ENCODE assay signal across 20 cellular contexts in the genomic region with DNA sequence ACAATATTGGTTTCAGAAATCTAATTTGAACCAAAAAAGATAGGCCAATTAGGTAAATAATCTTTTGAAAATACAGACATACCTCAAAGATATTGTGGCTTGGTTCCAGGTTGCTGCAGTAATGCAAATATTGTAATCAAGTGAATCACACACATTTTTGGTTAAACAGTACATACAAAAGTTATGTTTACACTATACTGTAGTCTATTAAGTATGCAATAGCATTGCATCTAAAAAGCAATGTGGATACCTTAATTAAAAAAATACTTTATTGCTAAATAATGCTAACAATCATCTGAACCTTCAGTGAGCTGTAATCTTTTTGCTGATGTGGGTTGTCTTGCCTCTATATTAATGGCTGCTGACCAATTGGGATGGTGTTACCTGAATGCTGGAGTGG.
A peak's percentile ranks its signal among the peaks of the same experiment; 100 is the strongest.
DNase-seq lines count a peak whose midpoint lies in the region; ATAC-seq and TF ChIP-seq lines count a peak whose summit lies in the region.
"Had no signal": no experiment of that assay in that cellular context is flagged by ENCODE, and none has a peak within 500 bp of the region (broad histone marks: within the 10 kb centered on the region; RNA-seq: fewer than 3 reads in every experiment).

No MANE protein-coding gene starts in this region.

- H3K27ac ChIP-seq in mammary epithelial cell (ENCODE audit: insufficient read depth, low read depth, low read length) (peak overlapping the region; percentile 19), fibroblast of lung (ENCODE audit: insufficient read depth, low read length) (no peak overlapping the region)
- H3K27ac ChIP-seq: 22Rv1; BLaER1 treated with 17β-estradiol and CSF1 and Interleukin-3, amounts not matched to agents 10 nM and 100 nM; HL-60 had no signal

- no peaks in the 10 kb centered on the region for H3K27me3 Mint-ChIP-seq in MCF 10A (ENCODE audit: insufficient read depth, unreplicated experiment)

- H3K9ac ChIP-seq in mammary epithelial cell (ENCODE audit: insufficient read depth, low read length) (no peak overlapping the region), fibroblast of lung (ENCODE audit: insufficient read depth, low read length) (no peak overlapping the region)
- H3K9ac ChIP-seq: BLaER1 treated with 17β-estradiol and CSF1 and Interleukin-3, amounts not matched to agents 10 nM and 100 nM had no signal

- DNase-seq in mammary epithelial cell = peak; percentile 29
- DNase-seq in MCF 10A (ENCODE audit: unreplicated experiment) = no peak
- peak; percentile 46 for DNase-seq in amniotic epithelial cell (ENCODE audit: low read depth)
- DNase-seq in fibroblast of lung (ENCODE audit: low read depth in 2 of 2) = peak; percentile 6 to 40
- DNase-seq in effector CD8-positive, alpha-beta T cell (lab: John Stamatoyannopoulos, UW) = no peak
- DNase-seq in NCI-H226 = no peak
- DNase-seq in RKO (ENCODE audit: low spot score) = no peak
- DNase-seq in left cardiac atrium = no peak
- DNase-seq: CD8-positive, alpha-beta memory T cell; DMS79 treated with DMSO at 0.1 percent for 48 hours; GF-D8; KBM-7; NCI-H1436 treated with DMSO at 0.1 percent for 48 hours; NCI-H2029 treated with DMSO at 0.1 percent for 48 hours; NCI-H510A treated with DMSO at 0.1 percent for 48 hours; SIG-M5 had no signal

- in situ Hi-C loops in mammary epithelial cell (cut with MboI; ENCODE audit: low sequenced_read_pairs in 2 of 2) = no loop called here

- dilution Hi-C loops in mammary epithelial cell (cut with HindIII; ENCODE audit: low sequenced_read_pairs) = no loop called here

- H3K4me3 Mint-ChIP-seq in MCF 10A (ENCODE audit: unreplicated experiment) = no peak overlapping the region
- H3K4me3 Mint-ChIP-seq: CD8-positive, alpha-beta memory T cell had no signal

- peaks cover 29% of the 10 kb centered on the region for H3K4me1 Mint-ChIP-seq in MCF 10A (ENCODE audit: insufficient read depth, unreplicated experiment)
- H3K4me1 Mint-ChIP-seq: CD8-positive, alpha-beta memory T cell had no signal

- H4K20me1 ChIP-seq in mammary epithelial cell (ENCODE audit: insufficient read depth, low read length) (no peaks in the 10 kb centered on the region), fibroblast of lung (ENCODE audit: control insufficient read depth, extremely low read depth, insufficient read depth, low read length) (no peaks in the 10 kb centered on the region)

- POLR2A ChIA-PET in MCF 10A (lab: Yijun Ruan, JAX) = interaction anchor here (0.7 to 1.9 kb wide), 7 partner anchors 30 to 77 kb away, joined by 3 to 8 read pairs (median 4); a partner anchor contains a TSS

- CTCF ChIA-PET in mammary epithelial cell (lab: Charles Lee; ENCODE audit: low non-redundant PET) = no interaction called here
- CTCF ChIA-PET in MCF 10A (lab: Yijun Ruan, JAX) = interaction anchor here (1.2 kb wide), 1 partner anchor 11 kb away, joined by 3 read pairs; no protein-coding TSS in a partner anchor

- no peak overlapping the region for H2AFZ ChIP-seq in mammary epithelial cell (ENCODE audit: low read depth, low read length)
- no peak overlapping the region for H2AFZ ChIP-seq in fibroblast of lung (ENCODE audit: low read length)

- H3K79me2 ChIP-seq in mammary epithelial cell (ENCODE audit: insufficient read depth, low read length) = no peaks in the 10 kb centered on the region
- H3K79me2 ChIP-seq in fibroblast of lung (ENCODE audit: control insufficient read depth, insufficient read depth, low read length) = no peaks in the 10 kb centered on the region

- no peak overlapping the region for H3K27ac Mint-ChIP-seq in MCF 10A (ENCODE audit: low read depth, unreplicated experiment)
- H3K27ac Mint-ChIP-seq: CD8-positive, alpha-beta memory T cell had no signal

- H3K9me3 ChIP-seq in mammary epithelial cell (replicated peaks; ENCODE audit: insufficient read depth, low read length) (peaks cover 11% of the 10 kb centered on the region), fibroblast of lung (ENCODE audit: control insufficient read depth, insufficient read depth, low read depth, low read length) (no peaks in the 10 kb centered on the region)

- peaks cover 2% of the 10 kb centered on the region for H3K9me3 Mint-ChIP-seq in MCF 10A (ENCODE audit: unreplicated experiment)

- H3K4me3 ChIP-seq in mammary epithelial cell (replicated peaks in 1 of 3; ENCODE audit: insufficient read depth in 1 of 3, low read depth in 2 of 3, low read length in 3 of 3) = no peak overlapping the region
- no peak overlapping the region for H3K4me3 ChIP-seq in fibroblast of lung (replicated peaks in 1 of 4; ENCODE audit: control extremely low read depth in 1 of 4, insufficient read depth in 1 of 4, low read depth in 3 of 4, low read length in 4 of 4)
- H3K4me3 ChIP-seq: BLaER1 treated with 17β-estradiol and CSF1 and Interleukin-3, amounts not matched to agents 10 nM and 100 nM had no signal

- no peak for TF ChIP-seq CTCF in mammary epithelial cell (conservative IDR thresholded peaks at IDR 0.05 in 1 of 2, IDR thresholded peaks at IDR 0.05 in 1 of 2; ENCODE audit: extremely low read depth in 1 of 2, insufficient read depth in 1 of 2, low read depth in 1 of 2, low read length in 2 of 2)
- no peak for TF ChIP-seq CTCF in MCF 10A (IDR thresholded peaks at IDR 0.05; ENCODE audit: unreplicated experiment)
- TF ChIP-seq CTCF in fibroblast of lung (conservative IDR thresholded peaks at IDR 0.05 in 1 of 2, IDR thresholded peaks at IDR 0.05 in 1 of 2; ENCODE audit: low read depth in 1 of 2, low read length in 2 of 2) = no peak

- H3K4me1 ChIP-seq in mammary epithelial cell (ENCODE audit: insufficient read depth, low read length) = peaks cover 28% of the 10 kb centered on the region
- no peaks in the 10 kb centered on the region for H3K4me1 ChIP-seq in fibroblast of lung (ENCODE audit: control insufficient read depth, extremely low read depth, insufficient read depth, low read length)
- H3K4me1 ChIP-seq: BLaER1 treated with 17β-estradiol and CSF1 and Interleukin-3, amounts not matched to agents 10 nM and 100 nM had no signal

- H3K27me3 ChIP-seq in mammary epithelial cell (ENCODE audit: insufficient read depth, low read length) (no peaks in the 10 kb centered on the region), fibroblast of lung (ENCODE audit: control insufficient read depth, insufficient read depth, low read length) (no peaks in the 10 kb centered on the region)
- H3K27me3 ChIP-seq: BLaER1 treated with 17β-estradiol and CSF1 and Interleukin-3, amounts not matched to agents 10 nM and 100 nM had no signal

- peak overlapping the region; percentile 59 for H3K4me2 ChIP-seq in mammary epithelial cell (ENCODE audit: insufficient read depth, low read depth, low read length)
- no peak overlapping the region for H3K4me2 ChIP-seq in fibroblast of lung (ENCODE audit: extremely low read depth, insufficient read depth, low read length)
- H3K4me2 ChIP-seq: BLaER1 treated with 17β-estradiol and CSF1 and Interleukin-3, amounts not matched to agents 10 nM and 100 nM had no signal

- H3K36me3 Mint-ChIP-seq in MCF 10A (ENCODE audit: insufficient read depth, unreplicated experiment) = peaks cover 84% of the 10 kb centered on the region
- H3K36me3 Mint-ChIP-seq: CD8-positive, alpha-beta memory T cell had no signal

- intact Hi-C loops in mammary epithelial cell (cut with micrococcal nuclease) (no loop called here), MCF 10A (cut with micrococcal nuclease) (no loop called here), left cardiac atrium (cut with DNase I) (no loop called here)

- ATAC-seq in left cardiac atrium = no peak
- ATAC-seq: HCT116 had no signal

- no TSS peak for BruUV-seq in mammary epithelial cell (replicated peaks; lab: Mats Ljungman, UMichigan)
- no TSS peak for BruUV-seq in MCF 10A (replicated peaks; lab: Mats Ljungman, UMichigan)

- no peaks in the 10 kb centered on the region for H3K36me3 ChIP-seq in mammary epithelial cell (ENCODE audit: insufficient read depth, low read length)
- H3K36me3 ChIP-seq in fibroblast of lung (ENCODE audit: control insufficient read depth, insufficient read depth, low read length) = no peaks in the 10 kb centered on the region

Comparison
In these comparisons a context has a peak if more than half of its experiments do, and no peak if none do; other contexts are left out.
1. DNase-seq: peak in mammary epithelial cell (single experiment), amniotic epithelial cell (single experiment) and fibroblast of lung (2 of 2); none in MCF 10A (single experiment), effector CD8-positive, alpha-beta T cell (single experiment), NCI-H226 (single experiment), RKO (single experiment) and left cardiac atrium (single experiment).